Comparison of ENCODE assay signal across 10 cellular contexts in the genomic region with DNA sequence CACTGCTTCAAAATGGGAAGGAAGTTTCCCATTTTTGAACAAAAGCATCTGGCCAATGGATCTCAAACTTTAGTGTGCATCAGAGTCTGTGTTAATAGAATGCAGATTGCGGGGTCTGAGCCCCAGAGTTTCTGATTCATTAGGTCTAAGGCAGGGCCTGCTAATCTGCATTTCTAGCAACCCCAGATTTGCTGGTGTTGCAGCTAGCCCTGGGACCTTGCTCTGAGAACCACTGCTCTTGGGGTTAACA. TPM values are rescaled to one million over a fixed set of nuclear protein-coding genes. Genes with fewer than 3 reads are reported as not detected.
DNase-seq lines count a peak whose midpoint lies in the region; ATAC-seq and TF ChIP-seq lines count a peak whose summit lies in the region.
"Had no signal": no experiment of that assay in that cellular context is flagged by ENCODE, and none has a peak within 500 bp of the region (broad histone marks: within the 10 kb centered on the region; RNA-seq: fewer than 3 reads in every experiment).

No MANE protein-coding gene starts in this region.

- DNase-seq in activated CD8-positive, alpha-beta T cell treated with anti-CD3 and anti-CD28 coated beads for 36 hours, result peak; percentile 33
- DNase-seq in progenitor cell of endocrine pancreas (ENCODE audit: low spot score, unreplicated experiment) (no peak), SJCRH30 (no peak), NCI-H774 (lab: John Stamatoyannopoulos, UW) (no peak), NOMO-1 treated with DMSO at 0.1 percent for 48 hours (lab: John Stamatoyannopoulos, UW; ENCODE audit: unreplicated experiment) (no peak)
- DNase-seq: GF-D8 had no signal

- H3K9me3 Mint-ChIP-seq in activated CD8-positive, alpha-beta T cell treated with anti-CD3 and anti-CD28 coated beads for 36 hours, result no peaks in the 10 kb centered on the region
- H3K9me3 Mint-ChIP-seq in progenitor cell of endocrine pancreas (ENCODE audit: low read depth), result no peaks in the 10 kb centered on the region

- no peaks in the 10 kb centered on the region for H3K36me3 Mint-ChIP-seq in activated CD8-positive, alpha-beta T cell treated with anti-CD3 and anti-CD28 coated beads for 36 hours (ENCODE audit: low read depth)
- H3K36me3 Mint-ChIP-seq in progenitor cell of endocrine pancreas (ENCODE audit: insufficient read depth), result no peaks in the 10 kb centered on the region

- H3K4me1 Mint-ChIP-seq in activated CD8-positive, alpha-beta T cell treated with anti-CD3 and anti-CD28 coated beads for 36 hours (ENCODE audit: low read depth), result peaks cover 54% of the 10 kb centered on the region
- peaks cover 31% of the 10 kb centered on the region for H3K4me1 Mint-ChIP-seq in progenitor cell of endocrine pancreas (ENCODE audit: low read depth)

- no peaks in the 10 kb centered on the region for H3K9me3 ChIP-seq in HEK293 (ENCODE audit: control insufficient read depth, insufficient read depth, low read depth, low read length)
- no peaks in the 10 kb centered on the region for H3K9me3 ChIP-seq in SJCRH30 (replicated peaks)
- H3K9me3 ChIP-seq: HAP-1 had no signal

- H3K4me1 ChIP-seq in HEK293 (ENCODE audit: control insufficient read depth, insufficient read depth, low read length) (peaks cover 8% of the 10 kb centered on the region), SJCRH30 (0 out of 2 replicates have a peak, but pooled peaks cover 3% of the 10 kb centered on the region)
- H3K4me1 ChIP-seq: HAP-1 had no signal

- no peak for TF ChIP-seq POLR2A in GM18505 (IDR thresholded peaks at IDR 0.05; ENCODE audit: borderline replicate concordance, extremely low read depth, insufficient read depth, insufficient read length)

- H3K27me3 ChIP-seq in SJCRH30, result no peaks in the 10 kb centered on the region

- no peak overlapping the region for H3K27ac ChIP-seq in HEK293 (ENCODE audit: extremely low read depth, low read depth, low read length)
- no peak overlapping the region for H3K27ac ChIP-seq in SJCRH30

- H3K4me3 ChIP-seq in HEK293 (ENCODE audit: low read depth, low read length) (no peak overlapping the region), SJCRH30 (no peak overlapping the region)
- H3K4me3 ChIP-seq: HAP-1 had no signal

- ATAC-seq in GM18505 (IDR thresholded peaks at IDR 0.05; ENCODE audit: unreplicated experiment) (peak; percentile 8), SK-N-SH treated with all-trans-retinoic acid at 6 μM for 48 hours (no peak)
- ATAC-seq in activated CD8-positive, alpha-beta T cell treated with anti-CD3 and anti-CD28 coated beads for 36 hours, result peak; percentile 40

- peak overlapping the region; percentile 34 for H3K4me3 Mint-ChIP-seq in activated CD8-positive, alpha-beta T cell treated with anti-CD3 and anti-CD28 coated beads for 36 hours
- H3K4me3 Mint-ChIP-seq in progenitor cell of endocrine pancreas (ENCODE audit: low read depth), result no peak overlapping the region

- H3K27me3 Mint-ChIP-seq in activated CD8-positive, alpha-beta T cell treated with anti-CD3 and anti-CD28 coated beads for 36 hours, result no peaks in the 10 kb centered on the region
- H3K27me3 Mint-ChIP-seq in progenitor cell of endocrine pancreas, result peaks cover 19% of the 10 kb centered on the region

- CTCF ChIA-PET in HEK293 (lab: Yijun Ruan, JAX), result no interaction called here
- CTCF ChIA-PET in activated CD8-positive, alpha-beta T cell treated with anti-CD3 and anti-CD28 coated beads for 36 hours (lab: Charles Lee), result interaction anchor here (1.0 to 2.8 kb wide), 5 partner anchors 9 to 36 kb away, joined by 3 to 9 read pairs (median 7); partner anchors contain the start of gene USP3

- H3K27ac Mint-ChIP-seq in activated CD8-positive, alpha-beta T cell treated with anti-CD3 and anti-CD28 coated beads for 36 hours, result peak overlapping the region; percentile 92
- peak overlapping the region; percentile 87 for H3K27ac Mint-ChIP-seq in progenitor cell of endocrine pancreas

- no peaks in the 10 kb centered on the region for H3K36me3 ChIP-seq in HEK293 (ENCODE audit: control insufficient read depth in 2 of 2, insufficient read depth in 1 of 2, low read length in 2 of 2)
- H3K36me3 ChIP-seq in SJCRH30, result no peaks in the 10 kb centered on the region
- H3K36me3 ChIP-seq: HAP-1 had no signal

- intact Hi-C loops in activated CD8-positive, alpha-beta T cell treated with anti-CD3 and anti-CD28 coated beads for 36 hours (cut with micrococcal nuclease), result no loop called here

- no peak for TF ChIP-seq CTCF in HEK293 (tag by site-specific recombination; IDR thresholded peaks at IDR 0.05)
- no peak for TF ChIP-seq CTCF in activated CD8-positive, alpha-beta T cell treated with anti-CD3 and anti-CD28 coated beads for 36 hours (IDR thresholded peaks at IDR 0.05)
- no peak for TF ChIP-seq CTCF in progenitor cell of endocrine pancreas (IDR thresholded peaks at IDR 0.05; ENCODE audit: unreplicated experiment)

- POLR2A ChIA-PET in HEK293 (lab: Yijun Ruan, JAX), result no interaction called here
- POLR2A ChIA-PET in activated CD8-positive, alpha-beta T cell treated with anti-CD3 and anti-CD28 coated beads for 36 hours (lab: Charles Lee), result interaction anchor here (1.6 to 4.1 kb wide), 3 partner anchors 24 to 31 kb away, joined by 4 to 22 read pairs (median 17); partner anchors contain the start of gene USP3

TF ChIP-seq in HEK293, 187 proteins besides CTCF, POLR2A, EP300 and RAD21:
- TF ChIP-seq ZBTB20 (tag by site-specific recombination; IDR thresholded peaks at IDR 0.05) (peak; percentile 62), ZNF10 (tag by site-specific recombination; IDR thresholded peaks at IDR 0.05) (no peak)

TF ChIP-seq in SK-N-SH treated with all-trans-retinoic acid at 6 μM for 48 hours, 23 proteins besides CTCF, POLR2A, EP300 and RAD21:
- TF ChIP-seq TOX (CRISPR knock-in tag; IDR thresholded peaks at IDR 0.05; ENCODE audit: borderline replicate concordance) (no peak), SNAI2 (CRISPR knock-in tag; IDR thresholded peaks at IDR 0.05) (no peak), CSDC2 (CRISPR knock-in tag; IDR thresholded peaks at IDR 0.05) (no peak), OSR1 (CRISPR knock-in tag; IDR thresholded peaks at IDR 0.05) (no peak), RARB (CRISPR knock-in tag; IDR thresholded peaks at IDR 0.05) (no peak), ZFP30 (CRISPR knock-in tag; IDR thresholded peaks at IDR 0.05) (no peak), ISL1 (CRISPR knock-in tag; IDR thresholded peaks at IDR 0.05) (no peak), ZNF70 (CRISPR knock-in tag; IDR thresholded peaks at IDR 0.05) (no peak), ZNF8 (CRISPR knock-in tag; IDR thresholded peaks at IDR 0.05) (no peak), PPARA (CRISPR knock-in tag; IDR thresholded peaks at IDR 0.05; ENCODE audit: borderline replicate concordance) (no peak)
- TF ChIP-seq, protein P1, sequence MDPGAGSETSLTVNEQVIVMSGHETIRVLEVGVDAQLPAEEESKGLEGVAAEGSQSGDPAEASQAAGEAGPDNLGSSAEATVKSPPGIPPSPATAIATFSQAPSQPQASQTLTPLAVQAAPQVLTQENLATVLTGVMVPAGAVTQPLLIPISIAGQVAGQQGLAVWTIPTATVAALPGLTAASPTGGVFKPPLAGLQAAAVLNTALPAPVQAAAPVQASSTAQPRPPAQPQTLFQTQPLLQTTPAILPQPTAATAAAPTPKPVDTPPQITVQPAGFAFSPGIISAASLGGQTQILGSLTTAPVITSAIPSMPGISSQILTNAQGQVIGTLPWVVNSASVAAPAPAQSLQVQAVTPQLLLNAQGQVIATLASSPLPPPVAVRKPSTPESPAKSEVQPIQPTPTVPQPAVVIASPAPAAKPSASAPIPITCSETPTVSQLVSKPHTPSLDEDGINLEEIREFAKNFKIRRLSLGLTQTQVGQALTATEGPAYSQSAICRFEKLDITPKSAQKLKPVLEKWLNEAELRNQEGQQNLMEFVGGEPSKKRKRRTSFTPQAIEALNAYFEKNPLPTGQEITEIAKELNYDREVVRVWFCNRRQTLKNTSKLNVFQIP (CRISPR knock-in tag; IDR thresholded peaks at IDR 0.05; ENCODE audit: borderline replicate concordance, low read depth), result no peak

RNA-seq across cellular contexts. Expression of gene USP3, which starts 30.7 kb away (rescaled TPM):
- total RNA-seq in activated CD8-positive, alpha-beta T cell treated with anti-CD3 and anti-CD28 coated beads for 36 hours, result 10 to 100 TPM; 57.1 to 58.6 TPM
- total RNA-seq in progenitor cell of endocrine pancreas, result 77.0 and 81.2 TPM in 2 replicates
- total RNA-seq in SJCRH30 (2014; rRNA removed; shearing (Covaris generic)), result 36.9 and 42.0 TPM in 2 replicates
